29 cellular contexts compared by ENCODE assay signal in the genomic region with DNA sequence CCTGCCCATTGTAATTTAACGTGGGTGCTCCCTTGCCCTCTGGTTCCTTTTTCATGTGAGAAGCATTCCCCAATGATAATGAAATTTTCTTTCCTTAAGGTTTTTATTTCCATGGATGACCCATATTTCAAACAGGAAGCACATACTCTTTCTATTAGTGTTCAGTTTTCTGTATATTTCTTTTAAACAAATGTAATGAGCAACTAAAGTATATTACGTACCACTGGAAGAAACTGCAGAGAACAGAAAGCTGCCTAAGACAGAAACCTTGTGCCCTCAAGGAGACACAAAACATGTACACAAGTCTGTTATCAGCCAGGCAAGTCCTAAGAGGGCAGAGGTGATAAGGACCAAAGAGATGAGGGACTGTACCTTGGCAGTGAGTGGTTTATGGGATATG.
"Had no signal": no experiment of that assay in that cellular context is flagged by ENCODE, and none has a peak within 500 bp of the region (broad histone marks: within the 10 kb centered on the region; RNA-seq: fewer than 3 reads in every experiment).

No MANE protein-coding gene starts in this region.

- H3K4me1 Mint-ChIP-seq: mesothelial cell of epicardium; naive B cell; neural crest cell; stimulated activated effector memory CD8-positive, alpha-beta T cell treated with anti-CD3 and anti-CD28 coated beads, Interleukin-12 subunit alpha, Interleukin-12 subunit beta, amount 100 ng/mL, for 72 hours had no signal

- H3K4me3 ChIP-seq: colonic mucosa, gastrocnemius medialis, left lung, mucosa of descending colon, prostate gland, sigmoid colon, stomach, thyroid gland had no signal

- DNase-seq: colonic mucosa; effector CD8-positive, alpha-beta T cell; endodermal cell; foreskin fibroblast; gastrocnemius medialis; head of caudate nucleus; left cardiac atrium; left lung; mesenchymal stem cell; mucosa of descending colon; naive B cell; right cardiac atrium; sigmoid colon; stimulated activated CD4-positive, alpha-beta T cell treated with anti-CD3 and anti-CD28 coated beads, Interleukin-2, amount 100 ng/mL, for 24 hours; stimulated activated CD4-positive, alpha-beta T cell treated with anti-CD3 and anti-CD28 coated beads, Interleukin-4, amount 100 ng/mL, for 24 hours; stimulated activated naive CD4-positive, alpha-beta T cell treated with Interleukin-2 at 50 U/mL for 16 hours; stomach; thyroid gland had no signal

- H3K4me1 ChIP-seq: colonic mucosa, gastrocnemius medialis, left lung, prostate gland, sigmoid colon, stomach, thyroid gland had no signal

- H3K27me3 Mint-ChIP-seq: dendritic cell treated with granulocyte-macrophage colony-stimulating factor and Interleukin-4, amounts not matched to agents 40 ng/mL and 50 ng/mL, for 4 days; naive B cell; natural killer cell treated with Interleukin-12 subunit alpha and Interleukin-12 subunit beta and Interleukin-15 and Interleukin-18, amount 100 ng/mL, for 72 hours had no signal

- H3K36me3 ChIP-seq: colonic mucosa, gastrocnemius medialis, left lung, neutrophil, prostate gland, sigmoid colon, stomach, thyroid gland had no signal

- H3K27me3 ChIP-seq: colonic mucosa, gastrocnemius medialis, left lung, neutrophil, sigmoid colon, stomach, thyroid gland had no signal

- H3K36me3 Mint-ChIP-seq: mesothelial cell of epicardium; naive B cell; natural killer cell treated with Interleukin-12 subunit alpha and Interleukin-12 subunit beta and Interleukin-15 and Interleukin-18, amount 100 ng/mL, for 72 hours; stimulated activated effector memory CD8-positive, alpha-beta T cell treated with anti-CD3 and anti-CD28 coated beads, Interleukin-12 subunit alpha, Interleukin-12 subunit beta, amount 100 ng/mL, for 72 hours; type B pancreatic cell had no signal

- H3K9me3 Mint-ChIP-seq: endodermal cell, mesothelial cell of epicardium, neural crest cell, type B pancreatic cell had no signal

- FAIRE-seq: islet of Langerhans, urothelium cell line had no signal

- H3K4me3 Mint-ChIP-seq: dendritic cell treated with granulocyte-macrophage colony-stimulating factor and Interleukin-4, amounts not matched to agents 40 ng/mL and 50 ng/mL, for 4 days; endodermal cell; mesothelial cell of epicardium; naive B cell; natural killer cell treated with Interleukin-12 subunit alpha and Interleukin-12 subunit beta and Interleukin-15 and Interleukin-18, amount 100 ng/mL, for 72 hours; neural crest cell; stimulated activated effector memory CD8-positive, alpha-beta T cell treated with anti-CD3 and anti-CD28 coated beads, Interleukin-12 subunit alpha, Interleukin-12 subunit beta, amount 100 ng/mL, for 72 hours; type B pancreatic cell had no signal

- H3K27ac ChIP-seq: colonic mucosa, epithelial cell of prostate, gastrocnemius medialis, left lung, neutrophil, prostate gland, sigmoid colon, stomach, thyroid gland had no signal

- H3K9me3 ChIP-seq: colonic mucosa, gastrocnemius medialis, left lung, mucosa of descending colon, neutrophil, prostate gland, sigmoid colon, stomach, thyroid gland had no signal

- H3K27ac Mint-ChIP-seq: dendritic cell treated with granulocyte-macrophage colony-stimulating factor and Interleukin-4, amounts not matched to agents 40 ng/mL and 50 ng/mL, for 4 days; endodermal cell; mesothelial cell of epicardium; naive B cell; natural killer cell treated with Interleukin-12 subunit alpha and Interleukin-12 subunit beta and Interleukin-15 and Interleukin-18, amount 100 ng/mL, for 72 hours; stimulated activated effector memory CD8-positive, alpha-beta T cell treated with anti-CD3 and anti-CD28 coated beads, Interleukin-12 subunit alpha, Interleukin-12 subunit beta, amount 100 ng/mL, for 72 hours; type B pancreatic cell had no signal
